26 cellular contexts compared by ENCODE assay signal in genomic region chr13:75513271-75513670, GRCh38. TPM values are rescaled to one million over a fixed set of nuclear protein-coding genes. Genes with fewer than 3 reads are reported as not detected.
"Had no signal": no experiment of that assay in that cellular context is flagged by ENCODE, and none has a peak within 500 bp of the region (broad histone marks: within the 10 kb centered on the region; RNA-seq: fewer than 3 reads in every experiment).

No MANE protein-coding gene starts in this region.

- H3K27ac ChIP-seq: adrenal gland, ascending aorta, brain microvascular endothelial cell, dorsolateral prefrontal cortex, left lung, right lobe of liver, skin epidermis, stomach, suprapubic skin, transverse colon had no signal

- DNase-seq: activated CD4-positive, alpha-beta T cell treated with anti-CD3 and anti-CD28 coated beads for 1 hour; activated CD4-positive, alpha-beta T cell treated with anti-CD3 and anti-CD28 coated beads, Interleukin-2, amount 50 U/mL, for 4 hours; activated CD8-positive, alpha-beta memory T cell treated with anti-CD3 and anti-CD28 coated beads, Interleukin-2, amount 50 U/mL, for 48 hours; activated naive CD4-positive, alpha-beta T cell; activated T-cell treated with anti-CD3 and anti-CD28 coated beads, Interleukin-2, amount 50 U/mL, for 4 hours; adrenal gland; brain microvascular endothelial cell; caudate nucleus; dorsolateral prefrontal cortex; effector memory CD8-positive, alpha-beta T cell; foreskin melanocyte; glutamatergic neuron; hippocampal formation; kidney glomerular epithelial cell; left lung; naive thymus-derived CD4-positive, alpha-beta T cell; occipital lobe; posterior cingulate gyrus; right lobe of liver; stimulated activated CD4-positive, alpha-beta T cell treated with anti-CD3 and anti-CD28 coated beads, Interleukin-1b, Interleukin-23, amount 100 ng/mL, for 48 hours; stomach; transverse colon had no signal

- H3K9me3 ChIP-seq: adrenal gland, ascending aorta, left lung, right lobe of liver, stomach, suprapubic skin, transverse colon had no signal

- H3K36me3 ChIP-seq: adrenal gland, ascending aorta, brain microvascular endothelial cell, left lung, right lobe of liver, stomach, suprapubic skin, transverse colon had no signal

- H3K4me1 ChIP-seq: adrenal gland, ascending aorta, left lung, right lobe of liver, stomach, suprapubic skin, transverse colon had no signal

- H3K27me3 ChIP-seq: adrenal gland, ascending aorta, brain microvascular endothelial cell, left lung, right lobe of liver, stomach, suprapubic skin, transverse colon had no signal

- H3K4me3 ChIP-seq: adrenal gland, ascending aorta, dorsolateral prefrontal cortex, left lung, lung, right lobe of liver, skin epidermis, stomach, suprapubic skin, transverse colon had no signal

RNA-seq across cellular contexts. Expression of gene UCHL3, which starts 36.3 kb away (rescaled TPM):
- total RNA-seq: ascending aorta had no signal
